In genomic region chr3:183631715-183632114, GRCh38 we compare ENCODE assay signal across 32 cellular contexts.
"Had no signal": no experiment of that assay in that cellular context is flagged by ENCODE, and none has a peak within 500 bp of the region (broad histone marks: within the 10 kb centered on the region; RNA-seq: fewer than 3 reads in every experiment).

No MANE protein-coding gene starts in this region.

- ATAC-seq: naive thymus-derived CD4-positive, alpha-beta T cell; natural killer cell; psoas muscle; right cardiac atrium; sciatic nerve; stimulated activated memory B cell treated with anti-CD40 and anti-IgM and Interleukin-4, amounts not matched to agents 10 μg/mL and 1 μg/mL and 100 μg/mL, for 72 hours; stimulated activated naive CD8-positive, alpha-beta T cell treated with anti-CD3 and anti-CD28 coated beads, Interleukin-15, amount 100 ng/mL, for 72 hours; stimulated activated naive CD8-positive, alpha-beta T cell treated with anti-CD3 and anti-CD28 coated beads, Interleukin-15, Interleukin-2, amounts not matched to agents 100 U/mL and 50 U/mL, for 24 hours; upper lobe of right lung had no signal

- H3K27ac ChIP-seq: neural progenitor cell, ovary, parathyroid adenoma, psoas muscle, skin epidermis, spleen, suprapubic skin, testis, tibial artery, transverse colon, upper lobe of right lung, uterus had no signal

- H3K27me3 ChIP-seq: neural progenitor cell, ovary, spleen, suprapubic skin, testis, tibial artery, transverse colon, upper lobe of right lung, uterus had no signal

- H2AFZ ChIP-seq: neural progenitor cell, parathyroid adenoma had no signal

- H3K4me1 Mint-ChIP-seq: nephron progenitor cell had no signal

- H3K4me2 ChIP-seq: neural progenitor cell, smooth muscle cell had no signal

- H3K4me3 ChIP-seq: neural progenitor cell, ovary, psoas muscle, skin epidermis, smooth muscle cell, spleen, suprapubic skin, testis, tibial artery, transverse colon, upper lobe of right lung, uterus had no signal

- H3K36me3 ChIP-seq: neural progenitor cell, ovary, spleen, suprapubic skin, tibial artery, transverse colon, upper lobe of right lung, uterus had no signal

- H3K27me3 Mint-ChIP-seq: progenitor cell of endocrine pancreas; stimulated activated memory B cell treated with anti-CD40 and anti-IgM and Interleukin-4, amounts not matched to agents 10 μg/mL and 1 μg/mL and 100 μg/mL, for 72 hours; type B pancreatic cell had no signal

- H3K79me2 ChIP-seq: parathyroid adenoma had no signal

- H3K4me3 Mint-ChIP-seq: naive thymus-derived CD4-positive, alpha-beta T cell; natural killer cell; nephron progenitor cell; stimulated activated memory B cell treated with anti-CD40 and anti-IgM and Interleukin-4, amounts not matched to agents 10 μg/mL and 1 μg/mL and 100 μg/mL, for 72 hours; stimulated activated naive CD8-positive, alpha-beta T cell treated with anti-CD3 and anti-CD28 coated beads, Interleukin-15, amount 100 ng/mL, for 72 hours; type B pancreatic cell had no signal

- H3K27ac Mint-ChIP-seq: natural killer cell; nephron progenitor cell; neural progenitor cell; progenitor cell of endocrine pancreas; stimulated activated memory B cell treated with anti-CD40 and anti-IgM and Interleukin-4, amounts not matched to agents 10 μg/mL and 1 μg/mL and 100 μg/mL, for 72 hours; stimulated activated naive CD8-positive, alpha-beta T cell treated with anti-CD3 and anti-CD28 coated beads, Interleukin-15, amount 100 ng/mL, for 72 hours; type B pancreatic cell had no signal

- DNase-seq: naive thymus-derived CD4-positive, alpha-beta T cell; natural killer cell; nephron progenitor cell; occipital lobe; ovary; posterior cingulate gyrus; psoas muscle; right cardiac atrium; spleen; stimulated activated CD4-positive, alpha-beta T cell treated with anti-CD3 and anti-CD28 coated beads, Interleukin-15, amount 100 ng/mL, for 24 hours; stimulated activated CD4-positive, alpha-beta T cell treated with anti-CD3 and anti-CD28 coated beads, Interleukin-2, amount 100 ng/mL, for 24 hours; stimulated activated CD4-positive, alpha-beta T cell treated with anti-CD3 and anti-CD28 coated beads, Interleukin-2, amount 100 ng/mL, for 48 hours; stimulated activated CD4-positive, alpha-beta T cell treated with anti-CD3 and anti-CD28 coated beads, Interleukin-4, amount 100 ng/mL, for 4 hours; stimulated activated CD8-positive, alpha-beta memory T cell treated with anti-CD3 and anti-CD28 coated beads, Interleukin-4, amount 100 ng/mL, for 48 hours; stimulated activated naive CD4-positive, alpha-beta T cell; stimulated activated naive CD8-positive, alpha-beta T cell treated with anti-CD3 and anti-CD28 coated beads, Interleukin-15, amount 100 ng/mL, for 72 hours; stimulated activated naive CD8-positive, alpha-beta T cell treated with anti-CD3 and anti-CD28 coated beads, Interleukin-15, Interleukin-2, amounts not matched to agents 100 U/mL and 50 U/mL, for 24 hours; substantia nigra; testis; tibial artery; transverse colon; upper lobe of right lung; uterus had no signal

- H3K9ac ChIP-seq: neural progenitor cell, parathyroid adenoma had no signal

- H3K9me3 ChIP-seq: ovary, psoas muscle, spleen, suprapubic skin, testis, tibial artery, transverse colon, upper lobe of right lung, uterus had no signal

- H3K9me3 Mint-ChIP-seq: naive thymus-derived CD4-positive, alpha-beta T cell; natural killer cell; nephron progenitor cell; neural progenitor cell; stimulated activated memory B cell treated with anti-CD40 and anti-IgM and Interleukin-4, amounts not matched to agents 10 μg/mL and 1 μg/mL and 100 μg/mL, for 72 hours; stimulated activated naive CD8-positive, alpha-beta T cell treated with anti-CD3 and anti-CD28 coated beads, Interleukin-15, amount 100 ng/mL, for 72 hours; type B pancreatic cell had no signal

- H3K36me3 Mint-ChIP-seq: naive thymus-derived CD4-positive, alpha-beta T cell; natural killer cell; neural progenitor cell; stimulated activated memory B cell treated with anti-CD40 and anti-IgM and Interleukin-4, amounts not matched to agents 10 μg/mL and 1 μg/mL and 100 μg/mL, for 72 hours; type B pancreatic cell had no signal

- H3K4me1 ChIP-seq: neural progenitor cell, testis, uterus had no signal
